In the genomic region with DNA sequence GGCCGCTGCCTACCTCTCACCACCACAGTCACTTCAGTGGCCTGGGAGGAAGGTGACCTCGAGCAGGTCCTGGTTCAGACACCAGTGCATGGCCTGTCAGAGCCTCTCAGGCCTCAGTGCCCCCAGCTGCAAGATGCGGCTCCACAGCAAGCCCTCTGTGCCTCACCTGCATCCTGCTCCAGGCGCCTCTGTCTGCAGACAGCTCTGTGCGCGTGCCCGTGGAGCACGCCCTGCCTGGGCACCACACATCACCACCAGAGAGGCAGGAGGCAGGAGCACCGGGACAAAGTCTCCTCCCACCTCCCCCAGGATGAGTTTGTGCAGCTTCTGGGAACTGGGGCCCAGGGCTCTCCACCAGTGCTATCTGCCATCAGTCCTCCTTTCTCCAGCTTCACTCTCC, we compare ENCODE assay signal across 14 cellular contexts.
DNase-seq lines count a peak whose midpoint lies in the region; ATAC-seq and TF ChIP-seq lines count a peak whose summit lies in the region.
"Had no signal": no experiment of that assay in that cellular context is flagged by ENCODE, and none has a peak within 500 bp of the region (broad histone marks: within the 10 kb centered on the region; RNA-seq: fewer than 3 reads in every experiment).

No MANE protein-coding gene starts in this region.

- H3K4me1 ChIP-seq in Panc1 (ENCODE audit: control insufficient read depth, insufficient read depth, low read length) (no peaks in the 10 kb centered on the region), esophagus squamous epithelium (peaks cover 5 to 54% (median 6%) of the 10 kb centered on the region in 3 donors)
- H3K4me1 ChIP-seq: vagina had no signal

- WGBS in esophagus squamous epithelium, 2 donors: no CpG with 5 or more reads among the region's 9 CpGs

- POLR2A ChIA-PET in Panc1 (lab: Charles Lee): no interaction called here

- CTCF ChIA-PET in Panc1 (lab: Charles Lee): no interaction called here

- H3K27me3 ChIP-seq in Panc1 (ENCODE audit: control insufficient read depth, insufficient read depth, low read length) (no peaks in the 10 kb centered on the region; the same call in 1 of the 2 replicates), esophagus squamous epithelium (no peaks in the 10 kb centered on the region)
- H3K27me3 ChIP-seq: MG63, vagina had no signal

- peak; percentile 6 for ATAC-seq in Right ventricle myocardium inferior
- no peak for ATAC-seq in Right ventricle myocardium superior (ENCODE audit: poor library complexity)
- ATAC-seq in Panc1: 0 out of 2 replicates have a peak, but pooled peaks have one; percentile 18
- ATAC-seq: activated CD4-positive, alpha-beta T cell treated with anti-CD3 and anti-CD28 coated beads for 36 hours; CD8-positive, alpha-beta T cell had no signal

- TF ChIP-seq POLR2A in esophagus squamous epithelium (IDR thresholded peaks at IDR 0.05): no peak

- intact Hi-C loops in Right ventricle myocardium inferior (cut with DNase I): no loop called here
- intact Hi-C loops in Right ventricle myocardium superior (cut with DNase I): no loop called here
- intact Hi-C loops in Panc1 (cut with micrococcal nuclease; ENCODE audit: unreplicated experiment): no loop called here
- intact Hi-C loops in esophagus squamous epithelium (cut with DNase I): no loop called here

- no peak overlapping the region for H3K27ac ChIP-seq in Panc1 (ENCODE audit: low read length)
- peak overlapping the region; percentile 18 to 49 (median 40) for H3K27ac ChIP-seq in esophagus squamous epithelium
- H3K27ac ChIP-seq in temporal lobe (ENCODE audit: low read depth, low read length): peak overlapping the region; percentile 66
- H3K27ac ChIP-seq: vagina had no signal

- H3K36me3 ChIP-seq in Panc1 (ENCODE audit: control insufficient read depth, insufficient read depth, low read length) (no peaks in the 10 kb centered on the region), esophagus squamous epithelium (no peaks in the 10 kb centered on the region)
- H3K36me3 ChIP-seq: MG63, vagina had no signal

- no TSS peak for BruUV-seq in Panc1 (replicated peaks; lab: Mats Ljungman, UMichigan)

- TF ChIP-seq CTCF in Panc1 (IDR thresholded peaks at IDR 0.05): no peak
- no peak for TF ChIP-seq CTCF in esophagus squamous epithelium (IDR thresholded peaks at IDR 0.05)
- no peak for TF ChIP-seq CTCF in GM10266 (IDR thresholded peaks at IDR 0.05; ENCODE audit: control insufficient read depth, insufficient read depth, low read depth, missing control alignments)

- H3K9me3 ChIP-seq in Panc1 (ENCODE audit: control insufficient read depth, insufficient read depth, low read depth, low read length) (no peaks in the 10 kb centered on the region), esophagus squamous epithelium (no peaks in the 10 kb centered on the region)
- H3K9me3 ChIP-seq: MG63, vagina had no signal

- H3K4me3 ChIP-seq in Panc1 (ENCODE audit: low read depth in 2 of 2, low read length in 2 of 2): no peak overlapping the region
- H3K4me3 ChIP-seq in esophagus squamous epithelium: no peak overlapping the region
- H3K4me3 ChIP-seq: MG63, vagina had no signal

- DNase-seq in Right ventricle myocardium inferior (ENCODE audit: missing footprints) (no peak), Right ventricle myocardium superior (no peak), Panc1 (ENCODE audit: low read depth, low spot score) (no peak), esophagus squamous epithelium (lab: John Stamatoyannopoulos, UW) (no peak), GM10266 (ENCODE audit: extremely low spot score) (no peak), cerebellar cortex (ENCODE audit: low spot score) (no peak), Kasumi-1 (lab: John Stamatoyannopoulos, UW) (no peak)
- DNase-seq: activated CD4-positive, alpha-beta T cell treated with anti-CD3 and anti-CD28 coated beads for 36 hours; activated gamma-delta T cell; CD8-positive, alpha-beta T cell; left cardiac atrium had no signal

- in situ Hi-C loops in Panc1 (cut with HindIII; ENCODE audit: low pct_unique_long_range_greater_than_20kb, low sequenced_read_pairs): no loop called here
